ENCODE assay signal across 13 cellular contexts in the genomic region with DNA sequence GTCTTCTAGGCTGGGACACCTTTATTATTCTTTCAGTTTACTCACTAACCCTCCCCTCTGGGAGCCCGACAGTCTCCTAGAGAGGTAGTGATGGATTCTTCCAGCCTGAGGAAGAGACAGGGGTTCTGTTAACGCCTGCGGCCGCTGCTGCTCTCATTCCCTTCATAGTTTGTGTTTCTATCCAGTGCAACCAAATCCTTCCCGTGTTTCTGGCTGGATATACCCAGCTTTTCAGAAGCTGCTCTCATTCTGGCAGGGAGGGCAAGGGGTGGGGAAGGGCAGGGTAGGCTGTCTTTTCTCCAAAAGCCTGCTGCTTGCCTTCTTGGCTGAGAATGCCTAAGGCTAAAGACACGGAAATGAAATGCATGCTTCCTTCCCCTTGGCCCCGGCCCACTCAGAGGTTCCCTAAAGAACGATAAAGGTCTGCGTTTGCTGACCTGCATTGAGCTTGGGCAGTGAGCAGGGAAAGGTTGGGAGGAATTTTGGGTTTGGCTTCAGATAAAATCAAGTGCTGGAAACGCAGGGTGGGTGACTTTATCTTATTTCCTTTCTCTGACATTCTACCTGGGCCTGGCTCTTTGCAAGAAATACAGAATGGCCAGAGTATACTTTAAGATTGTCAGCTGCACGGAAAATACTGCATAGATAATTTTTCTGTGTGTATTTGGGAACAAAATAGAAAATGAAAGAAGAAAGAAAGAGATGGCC.
DNase-seq lines count a peak whose midpoint lies in the region; ATAC-seq, FAIRE-seq and TF ChIP-seq lines count a peak whose summit lies in the region.
"Had no signal": no experiment of that assay in that cellular context is flagged by ENCODE, and none has a peak within 500 bp of the region (broad histone marks: within the 10 kb centered on the region; RNA-seq: fewer than 3 reads in every experiment).

No MANE protein-coding gene starts in this region.

- H3K9me3 Mint-ChIP-seq in mesothelial cell of epicardium, result no peaks in the 10 kb centered on the region
- H3K9me3 Mint-ChIP-seq: naive thymus-derived CD4-positive, alpha-beta T cell had no signal

- peaks cover 33% of the 10 kb centered on the region for H3K4me1 Mint-ChIP-seq in mesothelial cell of epicardium

- H3K27me3 ChIP-seq in MG63 (no peaks in the 10 kb centered on the region), esophagus muscularis mucosa (no peaks in the 10 kb centered on the region), H7 (ENCODE audit: control insufficient read depth, insufficient read depth, low read length) (no peaks in the 10 kb centered on the region)
- H3K27me3 ChIP-seq: tibial artery had no signal

- H3K4me2 ChIP-seq in A549, result peak overlapping the region; percentile 25; the same call in 2 of the 3 replicates

- H3K4me3 ChIP-seq in A549 (no peak overlapping the region), MG63 (no peak overlapping the region), esophagus muscularis mucosa (peak overlapping the region in 2 of 4 donors; percentile 19 to 32), H7 (ENCODE audit: insufficient read depth, low read depth, low read length) (no peak overlapping the region)
- H3K4me3 ChIP-seq: tibial artery had no signal

- TF ChIP-seq CTCF in A549 (IDR thresholded peaks at IDR 0.05) (no peak), esophagus muscularis mucosa (IDR thresholded peaks at IDR 0.05) (no peak), mesothelial cell of epicardium (IDR thresholded peaks at IDR 0.05; ENCODE audit: unreplicated experiment) (no peak)

- FAIRE-seq in A549 (lab: Jason Lieb, UNC), result no peak

- H3K4me1 ChIP-seq in A549 (peaks cover 14% of the 10 kb centered on the region), esophagus muscularis mucosa (peaks cover 0 to 39% (median 30%) of the 10 kb centered on the region in 4 donors)

- H3K27ac Mint-ChIP-seq in mesothelial cell of epicardium, result peak overlapping the region; percentile 93
- H3K27ac Mint-ChIP-seq: naive thymus-derived CD4-positive, alpha-beta T cell had no signal

- no peak for TF ChIP-seq RAD21 in A549 (conservative IDR thresholded peaks at IDR 0.05 in 1 of 2, IDR thresholded peaks at IDR 0.05 in 1 of 2)

- no peaks in the 10 kb centered on the region for H3K36me3 Mint-ChIP-seq in mesothelial cell of epicardium

- TF ChIP-seq POLR2A in A549 (IDR thresholded peaks at IDR 0.05; ENCODE audit: low read length), result no peak
- TF ChIP-seq POLR2A in esophagus muscularis mucosa (IDR thresholded peaks at IDR 0.05; ENCODE audit: low read depth), result no peak

- H3K27me3 Mint-ChIP-seq in mesothelial cell of epicardium (ENCODE audit: low read depth), result no peaks in the 10 kb centered on the region
- H3K27me3 Mint-ChIP-seq: naive thymus-derived CD4-positive, alpha-beta T cell had no signal

- CTCF ChIA-PET in A549 (lab: Yijun Ruan, JAX), result no interaction called here

- no peak for TF ChIP-seq EP300 in A549 (IDR thresholded peaks at IDR 0.05)
- TF ChIP-seq EP300 in esophagus muscularis mucosa (IDR thresholded peaks at IDR 0.05), result no peak

- H3K9me3 ChIP-seq in A549, result no peaks in the 10 kb centered on the region
- H3K9me3 ChIP-seq in MG63, result no peaks in the 10 kb centered on the region
- H3K9me3 ChIP-seq in esophagus muscularis mucosa, result no peaks in the 10 kb centered on the region
- H3K9me3 ChIP-seq: tibial artery had no signal

- no peak overlapping the region for H3K4me3 Mint-ChIP-seq in mesothelial cell of epicardium
- H3K4me3 Mint-ChIP-seq: naive thymus-derived CD4-positive, alpha-beta T cell had no signal

- peak overlapping the region; percentile 34 to 48; a peak in 3 of 6 replicates for H3K27ac ChIP-seq in A549
- H3K27ac ChIP-seq in esophagus muscularis mucosa (replicated peaks in 1 of 4), result peak overlapping the region; percentile 56 to 83 (median 71)
- H3K27ac ChIP-seq: tibial artery had no signal

- intact Hi-C loops in esophagus muscularis mucosa (cut with DNase I), result no loop called here

- ATAC-seq in A549, result no peak; a peak in 2 of 6 replicates
- ATAC-seq: naive thymus-derived CD4-positive, alpha-beta T cell had no signal

- H3K36me3 ChIP-seq in MG63 (no peaks in the 10 kb centered on the region), esophagus muscularis mucosa (peaks cover 0 to 24% (median 15%) of the 10 kb centered on the region in 4 donors), H7 (replicated peaks; ENCODE audit: control insufficient read depth, insufficient read depth, low read length) (no peaks in the 10 kb centered on the region)

- 89% methylated on average over 11 of the region's 11 CpGs for WGBS in A549 (ENCODE audit: missing lambda C conversion rate)
- 43% methylated on average over 11 of the region's 11 CpGs for WGBS in esophagus muscularis mucosa

- DNase-seq in A549 (ENCODE audit: low read depth in 1 of 2, low spot score in 1 of 2), result no peak
- peak; percentile 12 for DNase-seq in MG63
- no peak for DNase-seq in esophagus muscularis mucosa (ENCODE audit: extremely low spot score)
- DNase-seq in mesothelial cell of epicardium (ENCODE audit: low spot score in 2 of 2, unreplicated experiment in 2 of 2), result no peak
- no peak for DNase-seq in globus pallidus (ENCODE audit: low spot score)
- no peak for DNase-seq in hippocampal formation (lab: John Stamatoyannopoulos, UW)
- no peak for DNase-seq in H7
- no peak for DNase-seq in activated CD8-positive, alpha-beta memory T cell treated with anti-CD3 and anti-CD28 coated beads for 24 hours
- DNase-seq: activated CD4-positive, alpha-beta T cell treated with anti-CD3 and anti-CD28 coated beads, Interleukin-2, amount 50 U/mL, for 1 hour; KBM-7; naive thymus-derived CD4-positive, alpha-beta T cell; SIG-M5; tibial artery had no signal

- POLR2A ChIA-PET in A549 (lab: Yijun Ruan, JAX), result no interaction called here

TF ChIP-seq in A549, 52 proteins besides CTCF, POLR2A, EP300 and RAD21:
- TF ChIP-seq SMC3 (IDR thresholded peaks at IDR 0.05) (no peak), CEBPB (IDR thresholded peaks at IDR 0.05) (no peak), MAZ (IDR thresholded peaks at IDR 0.05; ENCODE audit: borderline replicate concordance, low read depth, low read length) (no peak), MYC (IDR thresholded peaks at IDR 0.05; ENCODE audit: borderline replicate concordance, low read length) (no peak), PHF8 (IDR thresholded peaks at IDR 0.05; ENCODE audit: borderline replicate concordance, low read depth) (no peak), ZC3H11A (IDR thresholded peaks at IDR 0.05) (no peak), HDAC2 (IDR thresholded peaks at IDR 0.05) (no peak), HOXA7 (CRISPR knock-in tag; IDR thresholded peaks at IDR 0.05) (no peak), FOSB (CRISPR knock-in tag; IDR thresholded peaks at IDR 0.05) (no peak), ATOH8 (CRISPR knock-in tag; IDR thresholded peaks at IDR 0.05; ENCODE audit: low read depth) (no peak), ZNF302 (CRISPR knock-in tag; IDR thresholded peaks at IDR 0.05) (no peak), CBX8 (IDR thresholded peaks at IDR 0.05) (no peak), GATA3 (IDR thresholded peaks at IDR 0.05; ENCODE audit: borderline replicate concordance) (no peak), BHLHE40 (IDR thresholded peaks at IDR 0.05; ENCODE audit: low read depth, low read length) (no peak), ESRRA (IDR thresholded peaks at IDR 0.05; ENCODE audit: borderline replicate concordance, low read length) (no peak)
- TF ChIP-seq, protein P1, sequence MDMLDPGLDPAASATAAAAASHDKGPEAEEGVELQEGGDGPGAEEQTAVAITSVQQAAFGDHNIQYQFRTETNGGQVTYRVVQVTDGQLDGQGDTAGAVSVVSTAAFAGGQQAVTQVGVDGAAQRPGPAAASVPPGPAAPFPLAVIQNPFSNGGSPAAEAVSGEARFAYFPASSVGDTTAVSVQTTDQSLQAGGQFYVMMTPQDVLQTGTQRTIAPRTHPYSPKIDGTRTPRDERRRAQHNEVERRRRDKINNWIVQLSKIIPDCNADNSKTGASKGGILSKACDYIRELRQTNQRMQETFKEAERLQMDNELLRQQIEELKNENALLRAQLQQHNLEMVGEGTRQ (IDR thresholded peaks at IDR 0.05), result no peak
- TF ChIP-seq, protein P2, sequence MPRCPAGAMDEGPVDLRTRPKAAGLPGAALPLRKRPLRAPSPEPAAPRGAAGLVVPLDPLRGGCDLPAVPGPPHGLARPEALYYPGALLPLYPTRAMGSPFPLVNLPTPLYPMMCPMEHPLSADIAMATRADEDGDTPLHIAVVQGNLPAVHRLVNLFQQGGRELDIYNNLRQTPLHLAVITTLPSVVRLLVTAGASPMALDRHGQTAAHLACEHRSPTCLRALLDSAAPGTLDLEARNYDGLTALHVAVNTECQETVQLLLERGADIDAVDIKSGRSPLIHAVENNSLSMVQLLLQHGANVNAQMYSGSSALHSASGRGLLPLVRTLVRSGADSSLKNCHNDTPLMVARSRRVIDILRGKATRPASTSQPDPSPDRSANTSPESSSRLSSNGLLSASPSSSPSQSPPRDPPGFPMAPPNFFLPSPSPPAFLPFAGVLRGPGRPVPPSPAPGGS (IDR thresholded peaks at IDR 0.05), result no peak
